In genomic region chr19:49288205-49288604, GRCh38 we compare ENCODE assay signal across 6 cellular contexts. TPM values are rescaled to one million over a fixed set of nuclear protein-coding genes. Genes with fewer than 3 reads are reported as not detected.
"Had no signal": no experiment of that assay in that cellular context is flagged by ENCODE, and none has a peak within 500 bp of the region (broad histone marks: within the 10 kb centered on the region; RNA-seq: fewer than 3 reads in every experiment).

No MANE protein-coding gene starts in this region.

RNA-seq across cellular contexts. Expression of gene SLC6A16, which starts 36.8 kb away (rescaled TPM):
- polyA plus RNA-seq: keratinocyte had no signal

RNA-seq across cellular contexts. Expression of gene CD37, which starts 47.0 kb away (rescaled TPM):
- total RNA-seq: kidney epithelial cell, lung microvascular endothelial cell, mammary epithelial cell, mesothelial cell of epicardium, myocyte had no signal
- polyA plus RNA-seq: keratinocyte, mammary epithelial cell had no signal
